In the genomic region with DNA sequence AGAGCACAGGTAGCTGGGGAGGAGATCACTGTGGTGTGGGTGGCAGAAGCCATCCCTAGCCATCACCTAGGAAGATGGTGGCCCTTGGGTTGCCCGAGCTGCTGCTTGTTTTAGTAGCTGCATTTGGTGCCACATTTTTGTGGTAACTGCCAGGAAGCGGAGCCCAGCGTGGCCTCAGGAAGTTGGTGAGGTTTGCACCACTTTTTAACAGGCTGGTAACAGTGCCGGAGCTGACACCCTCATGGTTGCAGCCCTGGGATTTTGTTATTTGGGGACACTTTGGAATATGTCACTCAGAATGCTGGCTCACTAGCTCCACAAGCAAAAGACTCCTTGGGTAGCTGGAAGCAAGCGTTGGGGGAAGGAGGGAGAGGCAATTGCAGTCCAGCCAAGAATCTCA, we compare ENCODE assay signal across 9 cellular contexts. TPM values are rescaled to one million over a fixed set of nuclear protein-coding genes. Genes with fewer than 3 reads are reported as not detected.
DNase-seq lines count a peak whose midpoint lies in the region; ATAC-seq, FAIRE-seq and TF ChIP-seq lines count a peak whose summit lies in the region.
"Had no signal": no experiment of that assay in that cellular context is flagged by ENCODE, and none has a peak within 500 bp of the region (broad histone marks: within the 10 kb centered on the region; RNA-seq: fewer than 3 reads in every experiment).

No MANE protein-coding gene starts in this region.

- H3K4me1 ChIP-seq in astrocyte (ENCODE audit: insufficient read depth, low read length) = peaks cover 76% of the 10 kb centered on the region
- peaks cover 57 to 80% of the 10 kb centered on the region in 2 donors for H3K4me1 ChIP-seq in muscle layer of duodenum (ENCODE audit: control insufficient read depth in 1 of 2, insufficient read depth in 2 of 2, low read length in 2 of 2)
- H3K4me1 ChIP-seq in vagina = peaks cover 84% of the 10 kb centered on the region

- intact Hi-C loops in left cardiac atrium (cut with DNase I) (loop anchor here in 1 of 2 donors (5.0 kb wide), 1 partner anchor 33 kb away; no protein-coding TSS in a partner anchor), cardiac septum (cut with DNase I) (loop anchor here (5.0 kb wide), 1 partner anchor 38 kb away; no protein-coding TSS in a partner anchor), vagina (cut with DNase I) (no loop called here)

- H3K36me3 Mint-ChIP-seq in astrocyte (ENCODE audit: low read depth, unreplicated experiment) = peaks cover 21% of the 10 kb centered on the region

- H3K4me3 Mint-ChIP-seq in astrocyte (ENCODE audit: unreplicated experiment) = peak overlapping the region; percentile 57

- H4K20me1 ChIP-seq in astrocyte (ENCODE audit: insufficient read depth, low read length) = peaks cover 87% of the 10 kb centered on the region

- DNase-seq in left cardiac atrium (peak; percentile 22), cardiac septum (ENCODE audit: low spot score) (no peak), astrocyte (ENCODE audit: low read depth) (no peak), vagina (ENCODE audit: extremely low spot score in 2 of 2) (no peak), NCI-H2081 (lab: John Stamatoyannopoulos, UW) (no peak), NCI-H1436 (lab: John Stamatoyannopoulos, UW) (no peak)
- DNase-seq: NCI-H146 had no signal

- H3K79me2 ChIP-seq in astrocyte (ENCODE audit: insufficient read depth, low read length) = peaks cover 96% of the 10 kb centered on the region

- TF ChIP-seq CTCF in astrocyte (IDR thresholded peaks at IDR 0.05; ENCODE audit: insufficient read depth, low read depth, low read length) (no peak), vagina (IDR thresholded peaks at IDR 0.05) (no peak)

- H3K4me2 ChIP-seq in astrocyte (ENCODE audit: low read length) = peak overlapping the region; percentile 4

- no peak overlapping the region for H2AFZ ChIP-seq in astrocyte (ENCODE audit: low read depth, low read length)

- H3K27me3 ChIP-seq in astrocyte (ENCODE audit: insufficient read depth, low read length) (no peaks in the 10 kb centered on the region), muscle layer of duodenum (ENCODE audit: low read depth, low read length) (no peaks in the 10 kb centered on the region), vagina (no peaks in the 10 kb centered on the region)

- H3K4me3 ChIP-seq in astrocyte (ENCODE audit: insufficient read depth, low read depth, low read length) = no peak overlapping the region
- no peak overlapping the region for H3K4me3 ChIP-seq in muscle layer of duodenum (ENCODE audit: low read depth in 1 of 2, low read length in 2 of 2)
- peak overlapping the region in 1 of 2 donors; percentile 1 for H3K4me3 ChIP-seq in vagina

- no peak for ATAC-seq in left cardiac atrium
- no peak for ATAC-seq in HG03280 (IDR thresholded peaks at IDR 0.05; ENCODE audit: unreplicated experiment)

- H3K4me1 Mint-ChIP-seq in astrocyte (ENCODE audit: low read depth, unreplicated experiment) = peaks cover 78% of the 10 kb centered on the region

- no peaks in the 10 kb centered on the region for H3K9me3 Mint-ChIP-seq in astrocyte (ENCODE audit: unreplicated experiment)

- no peaks in the 10 kb centered on the region for H3K27me3 Mint-ChIP-seq in astrocyte (ENCODE audit: low read depth, unreplicated experiment)

- H3K36me3 ChIP-seq in astrocyte (ENCODE audit: insufficient read depth, low read length) (no peaks in the 10 kb centered on the region), muscle layer of duodenum (ENCODE audit: control insufficient read depth in 1 of 2, insufficient read depth in 2 of 2, low read length in 2 of 2) (peaks cover 3 to 12% of the 10 kb centered on the region in 2 donors), vagina (no peaks in the 10 kb centered on the region)

- H3K27ac ChIP-seq in astrocyte (ENCODE audit: low read depth, low read length) = no peak overlapping the region
- peak overlapping the region; percentile 80 for H3K27ac ChIP-seq in muscle layer of duodenum (ENCODE audit: low read length)
- H3K27ac ChIP-seq in vagina = peak overlapping the region; percentile 97

- TF ChIP-seq POLR2A in vagina (IDR thresholded peaks at IDR 0.05) = no peak

- no peak overlapping the region for H3K9ac ChIP-seq in astrocyte (ENCODE audit: low read length)

- H3K9me3 ChIP-seq in astrocyte (ENCODE audit: insufficient read depth, low read depth, low read length) (no peaks in the 10 kb centered on the region), muscle layer of duodenum (ENCODE audit: control insufficient read depth in 1 of 2, low read length in 2 of 2) (no peaks in the 10 kb centered on the region), vagina (no peaks in the 10 kb centered on the region)

- no peak for FAIRE-seq in astrocyte (lab: Jason Lieb, UNC)

- H3K27ac Mint-ChIP-seq in astrocyte (ENCODE audit: unreplicated experiment) = peak overlapping the region; percentile 77

RNA-seq across cellular contexts. Expression of gene ACTN4, which starts 22.1 kb away (rescaled TPM):
- total RNA-seq in left cardiac atrium = 100 to 1,000 TPM; 160 to 333 TPM
- 190 TPM for total RNA-seq in cardiac septum
- 805 and 879 TPM in 2 replicates for total RNA-seq in astrocyte
- 513 TPM for total RNA-seq in vagina

RNA-seq across cellular contexts. Expression of gene EIF3K, which starts 50.5 kb away (rescaled TPM):
- total RNA-seq in left cardiac atrium = 100 to 1,000 TPM; 515 to 563 TPM
- total RNA-seq in cardiac septum = 483 TPM
- total RNA-seq in astrocyte = 222 and 229 TPM in 2 replicates
- 349 TPM for total RNA-seq in vagina

RNA-seq across cellular contexts. Expression of gene MAP4K1, which starts 51.8 kb away (rescaled TPM):
- total RNA-seq in left cardiac atrium (1 to 10 TPM; 3.1 TPM), cardiac septum (1.5 TPM), astrocyte (0.87 and 1.7 TPM in 2 replicates), vagina (47.9 TPM)

Comparison
In these comparisons a context has a peak if more than half of its experiments do, and no peak if none do; other contexts are left out.
1. RNA of gene MAP4K1, which starts 51.8 kb away (total RNA-seq): 47.9 TPM in vagina (single experiment); 3.1 TPM in left cardiac atrium, 0.87 to 1.7 TPM in astrocyte and 1.5 TPM in cardiac septum (single experiment); every median in the first group is over 10 times any median in the second.